Comparison of ENCODE assay signal across 8 cellular contexts in the genomic region with DNA sequence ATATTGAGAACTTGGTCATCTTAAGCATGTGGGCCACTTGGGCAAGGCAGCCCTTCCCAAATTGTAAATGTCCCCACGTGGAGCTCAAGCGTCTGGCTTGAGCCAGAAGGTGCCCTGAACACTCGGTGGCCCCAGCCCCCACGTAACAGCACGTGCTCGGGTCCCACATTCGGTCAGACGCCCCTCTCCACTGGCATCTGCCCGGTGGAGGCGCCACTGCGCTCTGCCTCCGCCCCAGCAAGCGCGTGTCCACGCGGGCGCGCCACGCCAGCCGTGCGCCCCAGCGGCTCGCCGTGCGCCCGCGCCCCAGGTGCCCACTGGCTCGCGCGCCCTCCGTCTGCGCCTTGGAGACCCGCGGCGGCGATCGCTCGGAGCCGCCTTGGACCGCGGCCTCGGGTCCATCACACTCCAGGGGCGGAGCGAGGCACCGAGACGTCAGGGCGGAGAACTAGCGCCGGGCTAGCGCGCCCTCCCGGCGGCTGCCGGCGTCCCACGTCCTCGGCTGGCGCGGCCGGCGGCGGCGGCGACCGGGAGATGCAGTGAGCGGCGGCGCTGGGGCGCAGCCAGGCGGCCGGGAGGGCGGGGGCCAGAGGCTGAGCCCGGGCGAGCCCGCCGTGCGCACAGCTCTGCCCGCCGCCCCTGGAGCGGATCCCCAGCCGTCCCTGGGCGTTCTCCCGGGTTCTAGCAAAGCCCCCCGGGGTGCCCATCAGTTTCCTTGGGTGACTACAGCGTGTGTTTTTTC. TPM values are rescaled to one million over a fixed set of nuclear protein-coding genes. Genes with fewer than 3 reads are reported as not detected.
DNase-seq lines count a peak whose midpoint lies in the region; TF ChIP-seq lines count a peak whose summit lies in the region.

A gene (plus strand): TSS at position 488 of the 742 bp plus-strand sequence. CDS start 291 bp downstream, outside the sequence.

- H3K27me3 ChIP-seq in adipocyte (replicated peaks; ENCODE audit: control insufficient read depth, insufficient read depth, low read length) = no peaks in the 10 kb centered on the region
- H3K27me3 ChIP-seq in left ventricle myocardium inferior (ENCODE audit: low read depth) = peaks cover 17% of the 10 kb centered on the region

- H3K4me3 ChIP-seq in adipocyte (ENCODE audit: low read length) (peak within 1 kb of the TSS; percentile 93), left ventricle myocardium inferior (peak within 1 kb of the TSS; percentile 83)

- H3K9me3 ChIP-seq in adipocyte (ENCODE audit: control insufficient read depth, low read length) = no peaks in the 10 kb centered on the region
- H3K9me3 ChIP-seq in left ventricle myocardium inferior (replicated peaks) = no peaks in the 10 kb centered on the region

- H3K9ac ChIP-seq in adipocyte (ENCODE audit: low read length) = peak within 1 kb of the TSS; percentile 98

- DNase-seq in HuH-7.5 (ENCODE audit: low spot score) (peak; percentile 51), adipocyte (ENCODE audit: low read depth) (peak; percentile 89), left ventricle myocardium inferior (peak; percentile 78), posterior vena cava (ENCODE audit: low spot score) (peak; percentile 90), SK-N-DZ (ENCODE audit: low spot score) (no peak), SHP77 treated with DMSO at 0.1 percent for 48 hours (lab: John Stamatoyannopoulos, UW) (no peak)
- no peak for DNase-seq in stimulated activated CD4-positive, alpha-beta T cell treated with anti-CD3 and anti-CD28 coated beads, Interleukin-12 subunit alpha, Interleukin-12 subunit beta, amount 100 ng/mL, for 4 hours

- H3K4me1 ChIP-seq in adipocyte (ENCODE audit: control insufficient read depth, insufficient read depth, low read length) = peaks cover 35% of the 10 kb centered on the region
- peaks cover 40% of the 10 kb centered on the region for H3K4me1 ChIP-seq in left ventricle myocardium inferior

- H3K36me3 ChIP-seq in adipocyte (ENCODE audit: control insufficient read depth, insufficient read depth, low read length, severe bottlenecking) = peaks cover 12% of the 10 kb centered on the region
- H3K36me3 ChIP-seq in left ventricle myocardium inferior = no peaks in the 10 kb centered on the region

- TF ChIP-seq CTCF in C4-2B (conservative IDR thresholded peaks at IDR 0.05) (peak; percentile 17), left ventricle myocardium inferior (IDR thresholded peaks at IDR 0.05; ENCODE audit: borderline replicate concordance) (peak; percentile 60)

- intact Hi-C loops in left ventricle myocardium inferior (cut with micrococcal nuclease) (no loop called here), posterior vena cava (cut with DNase I) (loop anchor here (2.0 to 10.0 kb wide), 2 partner anchors 75 to 323 kb away; no protein-coding TSS in a partner anchor)

- H3K27ac ChIP-seq in C4-2B (no peak within 1 kb of the TSS), left ventricle myocardium inferior (replicated peaks) (peak within 1 kb of the TSS; percentile 84)

RNA-seq across cellular contexts. Expression of the gene that starts here (rescaled TPM):
- total RNA-seq in left ventricle myocardium inferior (90.2 TPM), posterior vena cava (100 to 1,000 TPM in 1 of 2 donors, 10 to 100 TPM in 1; 65.6 to 101 TPM)
- not detected in 2 replicates for polyA plus RNA-seq in SK-N-DZ (2014; cell fraction: cytosol; rRNA removed)
- polyA plus RNA-seq in SK-N-DZ (2014; cell fraction: nucleus; rRNA removed) = not detected in 2 replicates

Comparison
In these comparisons a context has a peak if more than half of its experiments do, and no peak if none do; other contexts are left out.
1. DNase-seq: peak in HuH-7.5 (single experiment), adipocyte (single experiment), left ventricle myocardium inferior (single experiment) and posterior vena cava (single experiment); none in SK-N-DZ (single experiment), SHP77 treated with DMSO at 0.1 percent for 48 hours (single experiment) and stimulated activated CD4-positive, alpha-beta T cell treated with anti-CD3 and anti-CD28 coated beads, Interleukin-12 subunit alpha, Interleukin-12 subunit beta, amount 100 ng/mL, for 4 hours (single experiment).